ENCODE assay signal across 14 cellular contexts in genomic region chr11:119433369-119433749, GRCh38. TPM values are rescaled to one million over a fixed set of nuclear protein-coding genes. Genes with fewer than 3 reads are reported as not detected.
A peak's percentile ranks its signal among the peaks of the same experiment; 100 is the strongest.
DNase-seq lines count a peak whose midpoint lies in the region; ATAC-seq, FAIRE-seq and TF ChIP-seq lines count a peak whose summit lies in the region.
"Had no signal": no experiment of that assay in that cellular context is flagged by ENCODE, and none has a peak within 500 bp of the region (broad histone marks: within the 10 kb centered on the region; RNA-seq: fewer than 3 reads in every experiment).

No MANE protein-coding gene starts in this region.

- H3K9ac ChIP-seq in PC-3 (ENCODE audit: low read length) (no peak overlapping the region), H1 (replicated peaks in 1 of 4; ENCODE audit: extremely low read depth in 1 of 4, low read depth in 3 of 4, low read length in 3 of 4) (no peak overlapping the region), neural progenitor cell (no peak overlapping the region)
- H3K9ac ChIP-seq: BLaER1 treated with 17β-estradiol and CSF1 and Interleukin-3, amounts not matched to agents 10 nM and 100 nM had no signal

- no peak overlapping the region; the same call in 1 of the 2 replicates for H2BK5ac ChIP-seq in H1 (ENCODE audit: low read depth, low read length)

- H4K20me1 ChIP-seq in PC-3 (ENCODE audit: low read length) (no peaks in the 10 kb centered on the region), H1 (replicated peaks in 1 of 2; ENCODE audit: control insufficient read depth in 1 of 2, insufficient read depth in 2 of 2, low read length in 2 of 2) (no peaks in the 10 kb centered on the region), neural progenitor cell (ENCODE audit: low read depth) (no peaks in the 10 kb centered on the region)
- H4K20me1 ChIP-seq: BLaER1 treated with 17β-estradiol and CSF1 and Interleukin-3, amounts not matched to agents 10 nM and 100 nM had no signal

- no peak overlapping the region for H4K8ac ChIP-seq in H1 (ENCODE audit: extremely low read depth, insufficient read depth, low read length)

- POLR2A ChIA-PET in PC-3 (lab: Charles Lee; ENCODE audit: unreplicated experiment) = no interaction called here
- POLR2A ChIA-PET in H1 (lab: Charles Lee; ENCODE audit: partially characterized antibody) = interaction anchor here (1.8 to 4.8 kb wide), 2 partner anchors 10 to 16 kb away, joined by 7 to 24 read pairs; partner anchors contain the start of gene THY1

- peak overlapping the region; percentile 44 for H3K4me3 Mint-ChIP-seq in neural progenitor cell

- H3K27ac Mint-ChIP-seq in neural progenitor cell = no peak overlapping the region

- peaks cover 17% of the 10 kb centered on the region for H3K4me1 Mint-ChIP-seq in neural progenitor cell

- peak overlapping the region; percentile 32 for H3K27ac ChIP-seq in PC-3 (ENCODE audit: low read length)
- no peak overlapping the region for H3K27ac ChIP-seq in H1 (ENCODE audit: low read depth, low read length)
- no peak overlapping the region for H3K27ac ChIP-seq in neural progenitor cell
- H3K27ac ChIP-seq: BLaER1 treated with 17β-estradiol and CSF1 and Interleukin-3, amounts not matched to agents 10 nM and 100 nM had no signal

- no peaks in the 10 kb centered on the region for H3K36me3 ChIP-seq in PC-3 (ENCODE audit: low read depth, low read length)
- H3K36me3 ChIP-seq in H1 (ENCODE audit: control insufficient read depth in 2 of 4, insufficient read depth in 4 of 4, low read length in 3 of 4) = no peaks in the 10 kb centered on the region
- H3K36me3 ChIP-seq in neural progenitor cell = no peaks in the 10 kb centered on the region
- H3K36me3 ChIP-seq: BLaER1 treated with 17β-estradiol and CSF1 and Interleukin-3, amounts not matched to agents 10 nM and 100 nM had no signal

- H3K9me3 ChIP-seq in PC-3 (ENCODE audit: low read length) (no peaks in the 10 kb centered on the region), H1 (ENCODE audit: insufficient read depth in 2 of 2, low read depth in 1 of 2, low read length in 1 of 2) (no peaks in the 10 kb centered on the region), neural progenitor cell (ENCODE audit: low read depth) (no peaks in the 10 kb centered on the region)

- no TSS peak for BruUV-seq in PC-3 (replicated peaks; lab: Mats Ljungman, UMichigan)

- H3K4ac ChIP-seq in H1 (replicated peaks; ENCODE audit: insufficient read length, low read depth, low read length) = no peak overlapping the region

- TF ChIP-seq CTCF in AG10803 (conservative IDR thresholded peaks at IDR 0.05; ENCODE audit: low read length) = no peak
- no peak for TF ChIP-seq CTCF in PC-3 (conservative IDR thresholded peaks at IDR 0.05; ENCODE audit: low read depth, low read length)
- no peak for TF ChIP-seq CTCF in H1 (IDR thresholded peaks at IDR 0.05; ENCODE audit: control extremely low read depth in 1 of 3, insufficient read depth in 1 of 3, low read depth in 1 of 3, low read length in 3 of 3)
- no peak for TF ChIP-seq CTCF in neural progenitor cell (IDR thresholded peaks at IDR 0.05)

- H3K4me3 ChIP-seq in AG10803 (ENCODE audit: low read length) (peak overlapping the region; percentile 52), PC-3 (ENCODE audit: low read length) (no peak overlapping the region; the same call in 1 of the 2 replicates), H1 (ENCODE audit: extremely low read depth in 1 of 4, insufficient read depth in 2 of 4, low read depth in 3 of 4, low read length in 4 of 4) (no peak overlapping the region), neural progenitor cell (no peak overlapping the region)
- H3K4me3 ChIP-seq: BLaER1 treated with 17β-estradiol and CSF1 and Interleukin-3, amounts not matched to agents 10 nM and 100 nM had no signal

- no peak overlapping the region for H3K23ac ChIP-seq in H1 (ENCODE audit: insufficient read length)

- TF ChIP-seq POLR2A in H1 (IDR thresholded peaks at IDR 0.05; ENCODE audit: control extremely low read depth in 1 of 2, low read depth in 2 of 2, low read length in 2 of 2) = no peak

- H2AK5ac ChIP-seq in H1 (ENCODE audit: low read depth, low read length) = no peak overlapping the region

- 0 out of 2 replicates have a peak overlapping the region, but pooled peaks have one; percentile 27 for H2AFZ ChIP-seq in PC-3 (ENCODE audit: low read length)
- H2AFZ ChIP-seq in H1 (ENCODE audit: low read length) = 0 out of 2 replicates have a peak overlapping the region, but pooled peaks have one; percentile 28
- H2AFZ ChIP-seq in neural progenitor cell (replicated peaks) = no peak overlapping the region

- peaks cover 7% of the 10 kb centered on the region for H3K9me3 Mint-ChIP-seq in neural progenitor cell

- intact Hi-C loops in PC-3 (cut with micrococcal nuclease) = no loop called here

- no peak overlapping the region for H3K14ac ChIP-seq in H1 (ENCODE audit: insufficient read length)

- H4K91ac ChIP-seq in H1 (replicated peaks; ENCODE audit: insufficient read length, low read length) = peak overlapping the region; percentile 86

- H4K5ac ChIP-seq in H1 (ENCODE audit: insufficient read length, low read depth, low read length) = no peak overlapping the region

- H3K9me2 ChIP-seq in PC-3 (replicated peaks; ENCODE audit: low read length) = no peaks in the 10 kb centered on the region

- no peak for TF ChIP-seq RAD21 in H1 (IDR thresholded peaks at IDR 0.05 in 1 of 2, conservative IDR thresholded peaks at IDR 0.05 in 1 of 2; ENCODE audit: low read depth in 2 of 2, low read length in 2 of 2)

- no peak overlapping the region; the same call in 1 of the 2 replicates for H2BK12ac ChIP-seq in H1 (ENCODE audit: low read depth, low read length)

- peaks cover 21% of the 10 kb centered on the region for H3K4me1 ChIP-seq in PC-3 (ENCODE audit: insufficient read depth, low read length)
- peaks cover 6 to 12% (median 8%) of the 10 kb centered on the region in 4 experiments for H3K4me1 ChIP-seq in H1 (replicated peaks in 1 of 4; ENCODE audit: control insufficient read depth in 3 of 4, insufficient read depth in 4 of 4, low read length in 3 of 4)
- H3K4me1 ChIP-seq in neural progenitor cell = peaks cover 26% of the 10 kb centered on the region

- H3K56ac ChIP-seq in H1 (replicated peaks; ENCODE audit: insufficient read length, low read depth, low read length) = no peak overlapping the region

- H3K27me3 Mint-ChIP-seq in neural progenitor cell (ENCODE audit: insufficient read depth, low read depth) = peaks cover 19% of the 10 kb centered on the region

- H3K23me2 ChIP-seq in H1 (ENCODE audit: low read depth, low read length) = no peaks in the 10 kb centered on the region

- CTCF ChIA-PET in PC-3 (lab: Charles Lee) = no interaction called here
- CTCF ChIA-PET in H1 (lab: Charles Lee; ENCODE audit: partially characterized antibody) = interaction anchor here (1.0 to 2.3 kb wide), 7 partner anchors 18 to 169 kb away, joined by 3 to 9 read pairs (median 4); partner anchors contain the start of gene USP2

- no peaks in the 10 kb centered on the region for H3K27me3 ChIP-seq in PC-3 (ENCODE audit: low read length)
- H3K27me3 ChIP-seq in H1 (replicated peaks in 1 of 4; ENCODE audit: control insufficient read depth in 3 of 4, extremely low read depth in 1 of 4, insufficient read depth in 3 of 4, low read length in 3 of 4) = no peaks in the 10 kb centered on the region
- no peaks in the 10 kb centered on the region for H3K27me3 ChIP-seq in neural progenitor cell
- H3K27me3 ChIP-seq: BLaER1 treated with 17β-estradiol and CSF1 and Interleukin-3, amounts not matched to agents 10 nM and 100 nM had no signal

- 0 out of 2 replicates have a peak overlapping the region, but pooled peaks have one; percentile 1 for H3K18ac ChIP-seq in H1 (ENCODE audit: extremely low read depth, low read length)

- no peak overlapping the region for H2BK20ac ChIP-seq in H1 (ENCODE audit: low read length)

- no peaks in the 10 kb centered on the region for H3K79me2 ChIP-seq in PC-3 (ENCODE audit: low read length)
- H3K79me2 ChIP-seq in H1 (ENCODE audit: control insufficient read depth in 1 of 2, insufficient read depth in 2 of 2, low read length in 2 of 2) = no peaks in the 10 kb centered on the region
- no peaks in the 10 kb centered on the region for H3K79me2 ChIP-seq in neural progenitor cell (ENCODE audit: low read depth)

- H3K4me2 ChIP-seq in PC-3 (ENCODE audit: low read length) (peak overlapping the region; percentile 60), H1 (ENCODE audit: insufficient read depth in 1 of 2, low read depth in 2 of 2, low read length in 2 of 2) (peak overlapping the region in 1 of 2 experiments; percentile 23; a peak in 1 of 4 replicates), neural progenitor cell (no peak overlapping the region)

- no peak for FAIRE-seq in H1 (lab: Jason Lieb, UNC)
- FAIRE-seq: colon, frontal cortex had no signal

- no peak for TF ChIP-seq EP300 in H1 (IDR thresholded peaks at IDR 0.05; ENCODE audit: borderline replicate concordance in 1 of 2, low read depth in 2 of 2, low read length in 2 of 2)

- no peak overlapping the region for H2BK120ac ChIP-seq in H1 (replicated peaks; ENCODE audit: low read depth, low read length)

- no peaks in the 10 kb centered on the region for H3K36me3 Mint-ChIP-seq in neural progenitor cell

- peak overlapping the region; percentile 46; the same call in 1 of the 2 replicates for H2BK15ac ChIP-seq in H1 (ENCODE audit: low read length)

- DNase-seq in AG10803 (ENCODE audit: low read depth) (peak; percentile 62), PC-3 (peak; percentile 86), H1 (ENCODE audit: low read depth in 1 of 2, low spot score in 2 of 2) (no peak), neural progenitor cell (ENCODE audit: low spot score) (no peak), inferior parietal cortex (ENCODE audit: extremely low spot score) (no peak), NCI-H82 (lab: John Stamatoyannopoulos, UW) (no peak)
- DNase-seq: activated CD4-positive, alpha-beta T cell treated with anti-CD3 and anti-CD28 coated beads for 48 hours; activated effector memory CD4-positive, alpha-beta T cell treated with anti-CD3 and anti-CD28 coated beads, Interleukin-2, amount 50 U/mL, for 16 hours; NCI-H1417 treated with DMSO at 0.1 percent for 48 hours had no signal

- no peaks in the 10 kb centered on the region for H3K79me1 ChIP-seq in H1 (ENCODE audit: low read depth, low read length)

- ATAC-seq in PC-3 (peak; percentile 88), HG03439 (IDR thresholded peaks at IDR 0.05; ENCODE audit: unreplicated experiment) (no peak), GM18858 (IDR thresholded peaks at IDR 0.05; ENCODE audit: unreplicated experiment) (no peak)

- H3F3A ChIP-seq in PC-3 (ENCODE audit: low read length, unreplicated experiment) (no peaks in the 10 kb centered on the region), neural progenitor cell (ENCODE audit: low read depth) (peaks cover 9% of the 10 kb centered on the region)

RNA-seq across cellular contexts. Expression of gene THY1, which starts 10.4 kb away (rescaled TPM):
- total RNA-seq in PC-3 (2014; rRNA removed) (not detected in 2 replicates), neural progenitor cell (ENCODE audit: low replicate concordance) (49.2 and 93.9 TPM in 2 replicates)
- 259 and 286 TPM in 2 replicates for total RNA-seq in H1 (2021; fragmentation: NEBNext Ultra II Directional; extraction: Animal tissue kit (Norgen Biotek cat#: 25700))
- 2,050 and 2,479 TPM in 2 replicates for polyA plus RNA-seq in H1 (2011; rRNA removed)
- polyA plus RNA-seq in H1 (2011; cell fraction: cytosol; rRNA removed) = 1,448 TPM
- polyA plus RNA-seq in H1 (2011; cell fraction: nucleus; rRNA removed) = 660 TPM
- polyA plus RNA-seq in H1 (2012, experiment 1 of 2) = 327 to 599 TPM (median 496 TPM) in 4 replicates
- polyA plus RNA-seq in H1 (2012, experiment 2 of 2) = 595 TPM
- polyA plus RNA-seq in H1 (2013, experiment 1 of 2) = 909 TPM
- polyA plus RNA-seq in H1 (2013, experiment 2 of 2) = 1,095 TPM
- 708 and 816 TPM in 2 replicates for polyA minus RNA-seq in H1 (2011; rRNA and poly(A)+ RNA removed)
- 233 TPM for polyA minus RNA-seq in H1 (2011; cell fraction: cytosol; rRNA and poly(A)+ RNA removed)
- polyA minus RNA-seq in H1 (2011; cell fraction: nucleus; rRNA and poly(A)+ RNA removed) = 264 TPM

RNA-seq across cellular contexts. Expression of gene USP2, which starts 51.9 kb away (rescaled TPM):
- total RNA-seq in PC-3 (2014; rRNA removed) (0.92 and 1.8 TPM in 2 replicates), neural progenitor cell (ENCODE audit: low replicate concordance) (2.1 and 2.6 TPM in 2 replicates)
- 6.9 and 8.5 TPM in 2 replicates for total RNA-seq in H1 (2021; fragmentation: NEBNext Ultra II Directional; extraction: Animal tissue kit (Norgen Biotek cat#: 25700))
- polyA plus RNA-seq in H1 (2011; rRNA removed) = 2.2 and 3.9 TPM in 2 replicates
- 2.1 TPM for polyA plus RNA-seq in H1 (2011; cell fraction: cytosol; rRNA removed)
- polyA plus RNA-seq in H1 (2011; cell fraction: nucleus; rRNA removed) = 3.5 TPM
- polyA plus RNA-seq in H1 (2012, experiment 1 of 2) = 5.3 to 6.6 TPM (median 5.9 TPM) in 4 replicates
- 5.0 TPM for polyA plus RNA-seq in H1 (2012, experiment 2 of 2)
- polyA plus RNA-seq in H1 (2013, experiment 1 of 2) = 4.6 TPM
- polyA plus RNA-seq in H1 (2013, experiment 2 of 2) = 4.3 TPM
- polyA minus RNA-seq in H1 (2011; rRNA and poly(A)+ RNA removed) = 7.0 and 7.9 TPM in 2 replicates
- polyA minus RNA-seq in H1 (2011; cell fraction: cytosol; rRNA and poly(A)+ RNA removed) = 4.6 TPM
- 7.3 TPM for polyA minus RNA-seq in H1 (2011; cell fraction: nucleus; rRNA and poly(A)+ RNA removed)

Comparison
In these comparisons a context has a peak if more than half of its experiments do, and no peak if none do; other contexts are left out.
1. DNase-seq: peak in AG10803 (single experiment) and PC-3 (single experiment); none in H1 (0 of 2), neural progenitor cell (single experiment), inferior parietal cortex (single experiment) and NCI-H82 (single experiment).
2. RNA of gene THY1, which starts 10.4 kb away (total RNA-seq): 259 to 286 TPM in H1 and 49.2 to 93.9 TPM in neural progenitor cell; not detected in PC-3; every median in the first group is over 10 times any median in the second.